Comparison of ENCODE assay signal across 8 cellular contexts in the genomic region with DNA sequence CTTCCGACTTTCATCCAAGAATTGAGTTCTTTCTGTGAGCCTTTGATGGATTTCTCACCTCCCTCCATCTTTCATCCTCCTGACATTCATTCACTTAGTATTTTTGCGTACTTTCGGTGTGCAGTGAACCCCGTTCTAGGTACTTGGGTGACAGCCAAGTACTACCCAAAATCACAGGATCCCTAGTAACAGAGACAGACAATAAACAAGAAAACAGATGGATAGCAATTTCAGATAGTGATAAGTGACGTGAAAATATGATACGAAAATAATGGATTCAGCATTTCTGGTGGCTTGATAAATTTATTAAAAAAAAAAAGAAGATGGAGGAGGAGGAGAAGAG. TPM values are rescaled to one million over a fixed set of nuclear protein-coding genes. Genes with fewer than 3 reads are reported as not detected.
A peak's percentile ranks its signal among the peaks of the same experiment; 100 is the strongest.
DNase-seq lines count a peak whose midpoint lies in the region; ATAC-seq and TF ChIP-seq lines count a peak whose summit lies in the region.

No MANE protein-coding gene starts in this region.

- peak overlapping the region; percentile 96 for H3K4me3 Mint-ChIP-seq in activated naive CD4-positive, alpha-beta T cell treated with anti-CD3 and anti-CD28 coated beads, Interleukin-2, amount 50 U/mL, for 24 hours
- H3K4me3 Mint-ChIP-seq in WTC11, result peak overlapping the region; percentile 98
- peak overlapping the region; percentile 89 to 98 (median 96) for H3K4me3 Mint-ChIP-seq in immature natural killer cell

- H3K27ac ChIP-seq in thyroid gland, result peak overlapping the region; percentile 90 to 92 (median 91)

- no peak for TF ChIP-seq CTCF in WTC11 (IDR thresholded peaks at IDR 0.05)
- no peak for TF ChIP-seq CTCF in thyroid gland (IDR thresholded peaks at IDR 0.05)

- no peaks in the 10 kb centered on the region for H3K36me3 ChIP-seq in thyroid gland

- peak overlapping the region in 2 of 3 donors; percentile 62 to 94 for H3K4me3 ChIP-seq in thyroid gland (replicated peaks in 1 of 3)

- H3K4me1 ChIP-seq in thyroid gland, result peaks cover 0 to 7% of the 10 kb centered on the region in 2 donors

- H3K27me3 Mint-ChIP-seq in activated naive CD4-positive, alpha-beta T cell treated with anti-CD3 and anti-CD28 coated beads, Interleukin-2, amount 50 U/mL, for 24 hours, result no peaks in the 10 kb centered on the region
- H3K27me3 Mint-ChIP-seq in WTC11 (ENCODE audit: low read depth) (no peaks in the 10 kb centered on the region), immature natural killer cell (ENCODE audit: low read depth in 3 of 3) (peaks cover 0 to 9% (median 2%) of the 10 kb centered on the region in 3 donors)

- TF ChIP-seq POLR2A in thyroid gland (IDR thresholded peaks at IDR 0.05), result no peak

- peak overlapping the region; percentile 99 for H3K27ac Mint-ChIP-seq in activated naive CD4-positive, alpha-beta T cell treated with anti-CD3 and anti-CD28 coated beads, Interleukin-2, amount 50 U/mL, for 24 hours
- H3K27ac Mint-ChIP-seq in WTC11, result peak overlapping the region; percentile 94
- peak overlapping the region; percentile 92 to 100 (median 95) for H3K27ac Mint-ChIP-seq in immature natural killer cell

- CTCF ChIA-PET in WTC11 (lab: Charles Lee), result interaction anchor here (0.6 to 1.4 kb wide), 4 partner anchors 96 to 443 kb away, joined by 3 read pairs; partner anchors contain the start of gene CNOT10

- no peak for DNase-seq in activated naive CD4-positive, alpha-beta T cell treated with Interleukin-2 at 50 U/mL for 16 hours
- DNase-seq in WTC11 (ENCODE audit: low spot score) (no peak), immature natural killer cell (no peak), thyroid gland (no peak), activated gamma-delta T cell (lab: John Stamatoyannopoulos, UW) (no peak), COLO829 (ENCODE audit: low spot score) (no peak)
- no peak for DNase-seq in stimulated activated CD4-positive, alpha-beta T cell treated with anti-CD3 and anti-CD28 coated beads, Interleukin-4, amount 100 ng/mL, for 4 hours

- POLR2A ChIA-PET in WTC11 (lab: Charles Lee), result interaction anchor here (0.9 kb wide), 1 partner anchor 141 kb away, joined by 4 read pairs; no protein-coding TSS in a partner anchor

- H3K9me3 ChIP-seq in thyroid gland, result no peaks in the 10 kb centered on the region

- no peaks in the 10 kb centered on the region for H3K27me3 ChIP-seq in thyroid gland

- 3 to 6% methylated on average over 6 of the region's 6 CpGs for WGBS in thyroid gland, 2 donors

- intact Hi-C loops in thyroid gland (cut with DNase I), result loop anchor here (10.0 kb wide), 1 partner anchor 432 kb away; no protein-coding TSS in a partner anchor

- ATAC-seq in WTC11, result no peak

- H3K9me3 Mint-ChIP-seq in activated naive CD4-positive, alpha-beta T cell treated with anti-CD3 and anti-CD28 coated beads, Interleukin-2, amount 50 U/mL, for 24 hours, result no peaks in the 10 kb centered on the region
- H3K9me3 Mint-ChIP-seq in WTC11, result peaks cover 3% of the 10 kb centered on the region; the same call in 1 of the 2 replicates
- H3K9me3 Mint-ChIP-seq in immature natural killer cell, result no peaks in the 10 kb centered on the region

- H3K36me3 Mint-ChIP-seq in activated naive CD4-positive, alpha-beta T cell treated with anti-CD3 and anti-CD28 coated beads, Interleukin-2, amount 50 U/mL, for 24 hours, result peaks cover 3% of the 10 kb centered on the region
- 0 out of 2 replicates have a peak, but pooled peaks cover 3% of the 10 kb centered on the region for H3K36me3 Mint-ChIP-seq in WTC11
- peaks cover 0 to 4% (median 0%) of the 10 kb centered on the region in 3 donors for H3K36me3 Mint-ChIP-seq in immature natural killer cell

- H3K4me1 Mint-ChIP-seq in activated naive CD4-positive, alpha-beta T cell treated with anti-CD3 and anti-CD28 coated beads, Interleukin-2, amount 50 U/mL, for 24 hours, result peaks cover 39% of the 10 kb centered on the region
- peaks cover 32% of the 10 kb centered on the region for H3K4me1 Mint-ChIP-seq in WTC11
- H3K4me1 Mint-ChIP-seq in immature natural killer cell, result peaks cover 37 to 48% of the 10 kb centered on the region in 2 donors

TF ChIP-seq in WTC11, 78 proteins besides CTCF, POLR2A, EP300 and RAD21:
- TF ChIP-seq ZNF671 (CRISPR knock-in tag; IDR thresholded peaks at IDR 0.05) (no peak), NR2C2 (CRISPR knock-in tag; IDR thresholded peaks at IDR 0.05) (no peak), FOXK1 (CRISPR knock-in tag; IDR thresholded peaks at IDR 0.05) (no peak), NFYB (CRISPR knock-in tag; conservative IDR thresholded peaks at IDR 0.05; ENCODE audit: low read depth) (no peak), MAX (CRISPR knock-in tag; IDR thresholded peaks at IDR 0.05) (no peak)

RNA-seq across cellular contexts. Expression of gene CMTM6, which starts 0.3 kb away (rescaled TPM):
- 36.0 to 42.3 TPM (median 39.3 TPM) in 3 replicates for total RNA-seq in WTC11 (2021)
- polyA plus RNA-seq in immature natural killer cell, result 100 to 1,000 TPM in 2 of 3 donors, 10 to 100 TPM in 1; 92.6 to 153 (median 114) TPM
- total RNA-seq in thyroid gland, result 100 to 1,000 TPM in 1 of 4 donors, 10 to 100 TPM in 3; 63.8 to 124 (median 71.3) TPM
